9 cellular contexts compared by ENCODE assay signal in the genomic region with DNA sequence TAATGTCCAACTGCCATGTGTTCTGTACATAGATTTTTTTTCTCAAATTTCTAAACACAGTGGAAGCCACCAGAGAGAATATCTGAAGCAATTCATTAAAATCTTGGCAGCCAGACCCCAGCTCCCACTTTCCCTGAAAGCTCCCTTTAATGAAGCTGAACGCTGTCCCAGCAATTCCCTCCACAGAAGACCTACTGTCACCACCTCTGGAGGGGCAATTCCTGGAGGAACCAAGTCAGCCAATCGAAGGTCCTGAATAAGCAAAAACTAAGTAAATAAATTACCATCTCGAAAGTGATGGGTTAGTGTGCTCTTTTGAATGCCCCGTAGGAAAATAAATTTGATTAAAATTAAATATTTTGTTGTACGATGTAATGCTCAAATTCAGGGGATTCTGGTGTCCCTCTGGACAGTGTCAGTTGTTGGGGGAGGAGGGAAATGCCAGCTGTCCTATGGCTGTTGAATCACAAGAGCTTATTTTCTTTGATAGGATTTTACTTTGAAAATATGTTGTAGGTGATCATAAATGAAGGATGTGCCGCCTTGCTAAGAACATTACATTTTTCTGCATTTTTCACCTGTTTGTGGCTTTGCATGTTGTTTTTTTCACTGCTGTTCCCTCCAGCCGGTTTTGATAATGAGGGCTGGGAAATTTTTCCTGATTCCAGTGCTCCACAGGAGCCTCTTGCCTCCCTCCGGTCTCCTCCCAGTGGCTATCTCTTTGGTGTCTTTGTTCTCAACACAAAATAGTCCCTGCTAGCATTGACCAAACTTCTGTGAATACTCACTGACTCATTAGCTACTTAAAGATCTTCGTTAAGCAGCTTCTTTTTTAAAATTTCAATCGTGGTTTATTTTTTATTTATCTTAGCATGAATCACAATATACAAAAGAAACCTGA. TPM values are rescaled to one million over a fixed set of nuclear protein-coding genes. Genes with fewer than 3 reads are reported as not detected.
DNase-seq lines count a peak whose midpoint lies in the region; ATAC-seq and TF ChIP-seq lines count a peak whose summit lies in the region.
"Had no signal": no experiment of that assay in that cellular context is flagged by ENCODE, and none has a peak within 500 bp of the region (broad histone marks: within the 10 kb centered on the region; RNA-seq: fewer than 3 reads in every experiment).

No MANE protein-coding gene starts in this region.

- DNase-seq in NCI-H774 (lab: John Stamatoyannopoulos, UW) = peak; percentile 1
- peak; percentile 78 for DNase-seq in fibroblast of mammary gland (ENCODE audit: low read depth)
- DNase-seq in sciatic nerve (ENCODE audit: low spot score) = no peak
- no peak for DNase-seq in NK-92 treated with Interleukin-12 subunit alpha and Interleukin-12 subunit beta, amount 100 ng/mL, for 24 hours (lab: John Stamatoyannopoulos, UW)
- DNase-seq in NCI-H1105 treated with DMSO at 0.1 percent for 48 hours (lab: John Stamatoyannopoulos, UW) = no peak
- DNase-seq in posterior cingulate gyrus = no peak
- DNase-seq: Peyer's patch had no signal

- H3K4me3 ChIP-seq in fibroblast of mammary gland (ENCODE audit: control insufficient read depth, low read depth, low read length) = no peak overlapping the region
- H3K4me3 ChIP-seq: Peyer's patch had no signal

- TF ChIP-seq CTCF in fibroblast of mammary gland (conservative IDR thresholded peaks at IDR 0.05; ENCODE audit: control insufficient read depth, insufficient read depth, low read depth, low read length) = no peak

- intact Hi-C loops in sciatic nerve (cut with DNase I) (no loop called here), posterior cingulate gyrus (cut with DNase I) (no loop called here)

- ATAC-seq in GM21526 (IDR thresholded peaks at IDR 0.05; ENCODE audit: low FRiP score, unreplicated experiment) = peak; percentile 43
- ATAC-seq in sciatic nerve = peak; percentile 57
- no peak for ATAC-seq in HG02642 (IDR thresholded peaks at IDR 0.05; ENCODE audit: poor library complexity, unreplicated experiment)

RNA-seq across cellular contexts. Expression of a gene that starts 9.3 kb away (rescaled TPM):
- total RNA-seq in sciatic nerve = 22.3 TPM

Comparison
In these comparisons a context has a peak if more than half of its experiments do, and no peak if none do; other contexts are left out.
1. DNase-seq: peak in NCI-H774 (single experiment) and fibroblast of mammary gland (single experiment); none in sciatic nerve (single experiment), NK-92 treated with Interleukin-12 subunit alpha and Interleukin-12 subunit beta, amount 100 ng/mL, for 24 hours (single experiment), NCI-H1105 treated with DMSO at 0.1 percent for 48 hours (single experiment) and posterior cingulate gyrus (0 of 10).